In genomic region chr12:99282670-99283069, GRCh38 we compare ENCODE assay signal across 17 cellular contexts.
"Had no signal": no experiment of that assay in that cellular context is flagged by ENCODE, and none has a peak within 500 bp of the region (broad histone marks: within the 10 kb centered on the region; RNA-seq: fewer than 3 reads in every experiment).

No MANE protein-coding gene starts in this region.

- H3K4me1 ChIP-seq: body of pancreas, heart left ventricle, sigmoid colon, spleen, tibial nerve, uterus had no signal

- H3K9me3 ChIP-seq: body of pancreas, sigmoid colon, tibial nerve, uterus had no signal

- H3K4me3 ChIP-seq: body of pancreas, cardiac muscle cell, sigmoid colon, spleen, tibial nerve, uterus had no signal

- DNase-seq: activated gamma-delta T cell treated with Interleukin-2 at 50 U/mL for 16 hours; activated T-cell treated with anti-CD3 and anti-CD28 coated beads, Interleukin-2, amount 50 U/mL, for 1 hour; anterior cingulate cortex; body of pancreas; cortex of kidney; heart left ventricle; retina; sigmoid colon; spleen; stimulated activated CD4-positive, alpha-beta T cell treated with anti-CD3 and anti-CD28 coated beads, Interleukin-4, amount 100 ng/mL, for 1 hour; T-helper 9 cell; uterus had no signal

- ATAC-seq: body of pancreas, heart left ventricle, WTC11 had no signal

- H3K36me3 ChIP-seq: cardiac muscle cell, heart left ventricle, sigmoid colon, spleen, tibial nerve, uterus had no signal

- H3K27me3 ChIP-seq: body of pancreas, cardiac muscle cell, heart left ventricle, sigmoid colon, spleen, tibial nerve, uterus had no signal

- FAIRE-seq: endometrium, islet of Langerhans had no signal

- H3K27ac ChIP-seq: body of pancreas, cardiac muscle cell, heart left ventricle, sigmoid colon, spleen, tibial nerve, uterus had no signal
